Comparison of ENCODE assay signal across 15 cellular contexts in the genomic region with DNA sequence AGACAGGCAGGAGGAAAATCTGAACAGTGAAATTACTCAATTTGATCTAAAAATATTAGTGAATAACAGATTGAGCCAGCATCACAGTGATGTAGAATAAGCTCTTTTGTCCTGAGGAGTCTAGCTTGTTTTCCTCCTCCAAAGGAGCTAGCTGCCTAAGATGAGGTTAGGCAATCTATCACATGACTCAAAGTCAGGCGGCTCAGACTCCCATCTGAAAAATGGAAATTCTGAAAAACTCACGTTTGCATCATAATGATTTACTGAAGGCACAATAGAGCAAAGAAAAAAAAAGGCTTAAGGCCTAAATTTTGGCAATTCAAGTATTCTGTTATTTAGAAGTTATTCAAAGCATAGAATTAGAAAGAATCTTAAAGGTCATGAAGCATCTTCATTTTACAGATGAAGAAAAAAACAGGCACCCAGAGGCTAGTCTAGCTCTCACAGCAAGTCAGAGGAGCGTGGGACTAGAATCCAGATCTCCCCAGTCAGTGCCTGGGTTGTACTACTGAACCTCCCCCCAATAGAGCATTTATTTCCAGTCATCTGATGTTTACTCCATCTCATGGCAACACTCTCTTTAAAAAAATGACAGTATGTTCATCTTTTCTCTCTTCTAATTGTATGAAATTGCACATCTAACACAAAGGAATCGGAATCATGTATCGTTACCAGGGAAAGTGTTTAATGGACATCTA.
DNase-seq lines count a peak whose midpoint lies in the region; ATAC-seq and TF ChIP-seq lines count a peak whose summit lies in the region.
"Had no signal": no experiment of that assay in that cellular context is flagged by ENCODE, and none has a peak within 500 bp of the region (broad histone marks: within the 10 kb centered on the region; RNA-seq: fewer than 3 reads in every experiment).

No MANE protein-coding gene starts in this region.

- H3K9me3 ChIP-seq in Peyer's patch (no peaks in the 10 kb centered on the region), sigmoid colon (no peaks in the 10 kb centered on the region)

- no peaks in the 10 kb centered on the region for H3K9me3 Mint-ChIP-seq in activated T-helper 1 cell treated with anti-CD3 and anti-CD28 coated beads, Interleukin-12 subunit alpha, Interleukin-12 subunit beta, Interleukin-2, Interleukin-4 antibody, amounts not matched to agents 30 ng/mL and 10 ng/mL and 1 ng/mL, durations not matched to agents 14 hours and 24 hours and 36 hours
- H3K9me3 Mint-ChIP-seq: activated CD4-positive, alpha-beta T cell treated with anti-CD3 and anti-CD28 coated beads, Interleukin-2, amount 10 ng/mL, durations not matched to agents 7 days and 5 days; activated naive CD4-positive, alpha-beta T cell treated with anti-CD3 and anti-CD28 coated beads, Interleukin-2, amount 50 U/mL, for 24 hours; CD4-positive, CD25-positive, alpha-beta regulatory T cell; naive B cell; stimulated activated naive CD8-positive, alpha-beta T cell treated with anti-CD3 and anti-CD28 coated beads, Interleukin-15, amount 100 ng/mL, for 72 hours had no signal

- H3K27ac Mint-ChIP-seq in activated T-helper 1 cell treated with anti-CD3 and anti-CD28 coated beads, Interleukin-12 subunit alpha, Interleukin-12 subunit beta, Interleukin-2, Interleukin-4 antibody, amounts not matched to agents 30 ng/mL and 10 ng/mL and 1 ng/mL, durations not matched to agents 14 hours and 24 hours and 36 hours, result no peak overlapping the region
- H3K27ac Mint-ChIP-seq: activated CD4-positive, alpha-beta T cell treated with anti-CD3 and anti-CD28 coated beads, Interleukin-2, amount 10 ng/mL, durations not matched to agents 7 days and 5 days; activated naive CD4-positive, alpha-beta T cell treated with anti-CD3 and anti-CD28 coated beads, Interleukin-2, amount 50 U/mL, for 24 hours; naive B cell; stimulated activated naive CD8-positive, alpha-beta T cell treated with anti-CD3 and anti-CD28 coated beads, Interleukin-15, amount 100 ng/mL, for 72 hours had no signal

- no peak overlapping the region for H3K4me3 Mint-ChIP-seq in activated T-helper 1 cell treated with anti-CD3 and anti-CD28 coated beads, Interleukin-12 subunit alpha, Interleukin-12 subunit beta, Interleukin-2, Interleukin-4 antibody, amounts not matched to agents 30 ng/mL and 10 ng/mL and 1 ng/mL, durations not matched to agents 14 hours and 24 hours and 36 hours
- H3K4me3 Mint-ChIP-seq: activated CD4-positive, alpha-beta T cell treated with anti-CD3 and anti-CD28 coated beads, Interleukin-2, amount 10 ng/mL, durations not matched to agents 7 days and 5 days; activated naive CD4-positive, alpha-beta T cell treated with anti-CD3 and anti-CD28 coated beads, Interleukin-2, amount 50 U/mL, for 24 hours; CD4-positive, CD25-positive, alpha-beta regulatory T cell; naive B cell; stimulated activated naive CD8-positive, alpha-beta T cell treated with anti-CD3 and anti-CD28 coated beads, Interleukin-15, amount 100 ng/mL, for 72 hours had no signal

- DNase-seq in ELR (ENCODE audit: low read depth) (peak; percentile 43), Peyer's patch (no peak), fibroblast of the conjunctiva (ENCODE audit: low read depth) (peak; percentile 34), sigmoid colon (peak; percentile 78)
- DNase-seq in activated T-helper 1 cell treated with anti-CD3 and anti-CD28 coated beads, Interleukin-12 subunit alpha, Interleukin-12 subunit beta, Interleukin-2, Interleukin-4 antibody, amounts not matched to agents 30 ng/mL and 10 ng/mL and 1 ng/mL, durations not matched to agents 14 hours and 24 hours and 36 hours (ENCODE audit: low spot score), result no peak
- no peak for DNase-seq in activated CD4-positive, alpha-beta T cell treated with anti-CD3 and anti-CD28 coated beads for 1 hour
- DNase-seq: activated CD4-positive, alpha-beta T cell treated with anti-CD3 and anti-CD28 coated beads, Interleukin-2, amount 10 ng/mL, durations not matched to agents 7 days and 5 days; CD4-positive, CD25-positive, alpha-beta regulatory T cell; GOT3; naive B cell; NCI-H446 treated with DMSO at 0.1 percent for 48 hours; stimulated activated naive CD8-positive, alpha-beta T cell treated with anti-CD3 and anti-CD28 coated beads, Interleukin-15, amount 100 ng/mL, for 72 hours had no signal

- intact Hi-C loops in sigmoid colon (cut with DNase I), result no loop called here
- intact Hi-C loops in activated T-helper 1 cell treated with anti-CD3 and anti-CD28 coated beads, Interleukin-12 subunit alpha, Interleukin-12 subunit beta, Interleukin-2, Interleukin-4 antibody, amounts not matched to agents 30 ng/mL and 10 ng/mL and 1 ng/mL, durations not matched to agents 14 hours and 24 hours and 36 hours (cut with micrococcal nuclease), result no loop called here

- H3K4me1 Mint-ChIP-seq in activated T-helper 1 cell treated with anti-CD3 and anti-CD28 coated beads, Interleukin-12 subunit alpha, Interleukin-12 subunit beta, Interleukin-2, Interleukin-4 antibody, amounts not matched to agents 30 ng/mL and 10 ng/mL and 1 ng/mL, durations not matched to agents 14 hours and 24 hours and 36 hours (ENCODE audit: low read depth), result no peaks in the 10 kb centered on the region
- H3K4me1 Mint-ChIP-seq: activated CD4-positive, alpha-beta T cell treated with anti-CD3 and anti-CD28 coated beads, Interleukin-2, amount 10 ng/mL, durations not matched to agents 7 days and 5 days; activated naive CD4-positive, alpha-beta T cell treated with anti-CD3 and anti-CD28 coated beads, Interleukin-2, amount 50 U/mL, for 24 hours; CD4-positive, CD25-positive, alpha-beta regulatory T cell; stimulated activated naive CD8-positive, alpha-beta T cell treated with anti-CD3 and anti-CD28 coated beads, Interleukin-15, amount 100 ng/mL, for 72 hours had no signal

- H3K27me3 Mint-ChIP-seq in activated T-helper 1 cell treated with anti-CD3 and anti-CD28 coated beads, Interleukin-12 subunit alpha, Interleukin-12 subunit beta, Interleukin-2, Interleukin-4 antibody, amounts not matched to agents 30 ng/mL and 10 ng/mL and 1 ng/mL, durations not matched to agents 14 hours and 24 hours and 36 hours (ENCODE audit: insufficient read depth), result peaks cover 50% of the 10 kb centered on the region

- H3K27ac ChIP-seq in Peyer's patch, result peak overlapping the region in 3 of 4 donors; percentile 7 to 31 (median 10)
- H3K27ac ChIP-seq in sigmoid colon, result peak overlapping the region; percentile 48 to 62 (median 56)

- H3K4me1 ChIP-seq in Peyer's patch (no peaks in the 10 kb centered on the region), sigmoid colon (no peaks in the 10 kb centered on the region)

- no peak for TF ChIP-seq POLR2A in Peyer's patch (IDR thresholded peaks at IDR 0.05)
- TF ChIP-seq POLR2A in sigmoid colon (IDR thresholded peaks at IDR 0.05), result no peak

- no peak overlapping the region for H3K4me3 ChIP-seq in Peyer's patch
- H3K4me3 ChIP-seq in sigmoid colon, result no peak overlapping the region

- ATAC-seq in GM18517 (IDR thresholded peaks at IDR 0.05; ENCODE audit: unreplicated experiment) (no peak), HG03196 (IDR thresholded peaks at IDR 0.05; ENCODE audit: unreplicated experiment) (no peak)
- ATAC-seq: stimulated activated naive CD8-positive, alpha-beta T cell treated with anti-CD3 and anti-CD28 coated beads, Interleukin-15, amount 100 ng/mL, for 72 hours had no signal

- H3K27me3 ChIP-seq in Peyer's patch (no peaks in the 10 kb centered on the region), sigmoid colon (no peaks in the 10 kb centered on the region)

- 88 to 89% methylated on average over 5 of the region's 5 CpGs for WGBS in sigmoid colon, 2 donors

- peak in 3 of 4 donors; percentile 10 to 80 (median 27) for TF ChIP-seq EP300 in sigmoid colon (IDR thresholded peaks at IDR 0.05)

- TF ChIP-seq CTCF in Peyer's patch (IDR thresholded peaks at IDR 0.05) (no peak), sigmoid colon (IDR thresholded peaks at IDR 0.05) (no peak)

- H3K36me3 ChIP-seq in Peyer's patch, result no peaks in the 10 kb centered on the region
- H3K36me3 ChIP-seq in sigmoid colon, result no peaks in the 10 kb centered on the region

- H3K36me3 Mint-ChIP-seq in activated T-helper 1 cell treated with anti-CD3 and anti-CD28 coated beads, Interleukin-12 subunit alpha, Interleukin-12 subunit beta, Interleukin-2, Interleukin-4 antibody, amounts not matched to agents 30 ng/mL and 10 ng/mL and 1 ng/mL, durations not matched to agents 14 hours and 24 hours and 36 hours (ENCODE audit: low read depth), result no peaks in the 10 kb centered on the region
- H3K36me3 Mint-ChIP-seq: activated naive CD4-positive, alpha-beta T cell treated with anti-CD3 and anti-CD28 coated beads, Interleukin-2, amount 50 U/mL, for 24 hours; CD4-positive, CD25-positive, alpha-beta regulatory T cell; naive B cell had no signal

Comparison
In these comparisons a context has a peak if more than half of its experiments do, and no peak if none do; other contexts are left out.
1. DNase-seq: peak in ELR (single experiment), fibroblast of the conjunctiva (single experiment) and sigmoid colon (single experiment); none in Peyer's patch (0 of 3), activated T-helper 1 cell treated with anti-CD3 and anti-CD28 coated beads, Interleukin-12 subunit alpha, Interleukin-12 subunit beta, Interleukin-2, Interleukin-4 antibody, amounts not matched to agents 30 ng/mL and 10 ng/mL and 1 ng/mL, durations not matched to agents 14 hours and 24 hours and 36 hours (single experiment) and activated CD4-positive, alpha-beta T cell treated with anti-CD3 and anti-CD28 coated beads for 1 hour (single experiment).